Comparison of ENCODE assay signal across 8 cellular contexts in the genomic region with DNA sequence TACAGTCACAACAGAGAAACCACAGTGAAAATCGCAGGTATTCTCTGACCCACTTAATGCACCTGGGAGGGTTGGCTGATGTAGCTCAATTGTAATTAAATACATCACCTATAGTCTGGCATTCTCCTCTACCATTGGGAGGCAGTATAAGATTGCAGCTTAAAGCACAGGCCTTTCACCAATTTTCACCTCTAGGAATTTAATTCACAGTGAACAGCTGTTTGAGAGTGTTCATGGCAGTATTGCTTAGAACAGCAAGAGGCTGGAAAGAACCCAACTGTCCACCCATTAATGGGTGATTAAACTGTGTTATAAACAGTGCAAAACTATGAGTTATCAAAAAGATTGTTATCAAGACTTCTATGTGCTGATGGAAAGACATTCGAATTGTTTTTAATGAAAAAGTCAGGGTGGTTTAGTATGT. TPM values are rescaled to one million over a fixed set of nuclear protein-coding genes. Genes with fewer than 3 reads are reported as not detected.
A peak's percentile ranks its signal among the peaks of the same experiment; 100 is the strongest.
DNase-seq lines count a peak whose midpoint lies in the region; ATAC-seq, FAIRE-seq and TF ChIP-seq lines count a peak whose summit lies in the region.

No MANE protein-coding gene starts in this region.

- ATAC-seq in right lobe of liver (peak; percentile 33 to 49 (median 36)), HG03439 (IDR thresholded peaks at IDR 0.05; ENCODE audit: unreplicated experiment) (no peak)

- peak; percentile 46 for FAIRE-seq in RCC 7860 (lab: Jason Lieb, UNC)

- H3K4me1 ChIP-seq in right lobe of liver: peaks cover 0 to 21% (median 2%) of the 10 kb centered on the region in 4 donors
- peaks cover 6 to 9% of the 10 kb centered on the region in 2 donors for H3K4me1 ChIP-seq in uterus

- H3K36me3 ChIP-seq in right lobe of liver (peaks cover 0 to 11% (median 8%) of the 10 kb centered on the region in 4 donors), uterus (no peaks in the 10 kb centered on the region)

- no peaks in the 10 kb centered on the region for H3K27me3 ChIP-seq in right lobe of liver
- H3K27me3 ChIP-seq in uterus: no peaks in the 10 kb centered on the region

- DNase-seq in SIG-M5 treated with dmso at 0.1 percent for 504 hours (lab: John Stamatoyannopoulos, UW; ENCODE audit: unreplicated experiment): peak; percentile 15
- DNase-seq in SIG-M5 (lab: John Stamatoyannopoulos, UW): no peak
- peak; percentile 59 for DNase-seq in KG1 (lab: John Stamatoyannopoulos, UW)
- DNase-seq in RCC 7860 (ENCODE audit: low spot score): peak; percentile 71
- DNase-seq in cerebellum (ENCODE audit: low spot score): peak; percentile 87
- no peak for DNase-seq in right lobe of liver
- DNase-seq in uterus: peak in 1 of 2 donors; percentile 45

- intact Hi-C loops in right lobe of liver (cut with DNase I) (loop anchor here (10.0 kb wide), 2 partner anchors 50 to 130 kb away; partner anchors contain the start of genes MMP24OS (in 1 of the 2) and TRPC4AP (in 1 of the 2)), uterus (cut with DNase I; ENCODE audit: low total_unique reads) (loop anchor here (2.0 to 10.0 kb wide), 2 partner anchors 64 to 130 kb away; partner anchors contain the start of gene MMP24OS)

- no peak overlapping the region for H3K4me3 ChIP-seq in right lobe of liver
- H3K4me3 ChIP-seq in uterus: no peak overlapping the region

- H3K9me3 ChIP-seq in right lobe of liver (no peaks in the 10 kb centered on the region), uterus (no peaks in the 10 kb centered on the region)

- WGBS in right lobe of liver (ENCODE audit: insufficient coverage, low coverage, low lambda C conversion rate, missing lambda C conversion rate): 16% methylated on average over 2 of the region's 2 CpGs

- TF ChIP-seq CTCF in right lobe of liver (IDR thresholded peaks at IDR 0.05) (peak; percentile 63 to 97 (median 68)), uterus (IDR thresholded peaks at IDR 0.05) (peak; percentile 58 to 96 (median 87))

- H3K27ac ChIP-seq in right lobe of liver (peak overlapping the region in 1 of 3 donors; percentile 1), uterus (peak overlapping the region in 1 of 2 donors; percentile 41)

- TF ChIP-seq POLR2A in right lobe of liver (IDR thresholded peaks at IDR 0.05) (no peak), uterus (IDR thresholded peaks at IDR 0.05) (no peak)

RNA-seq across cellular contexts. Expression of gene EDEM2, which starts 2.0 kb away (rescaled TPM):
- total RNA-seq in cerebellum: 8.4 TPM
- total RNA-seq in right lobe of liver: 10 to 100 TPM; 20.1 to 28.0 (median 23.9) TPM
- total RNA-seq in uterus: 10 to 100 TPM in 3 of 4 donors, 1 to 10 TPM in 1; 2.6 to 18.5 (median 13.3) TPM

RNA-seq across cellular contexts. Expression of gene PROCR, which starts 26.7 kb away (rescaled TPM):
- total RNA-seq in cerebellum (13.1 TPM), right lobe of liver (10 to 100 TPM in 1 of 6 experiments, 1 to 10 TPM in 5; 1.4 to 11.0 (median 2.6) TPM), uterus (10 to 100 TPM; 40.2 to 96.2 (median 60.7) TPM)

RNA-seq across cellular contexts. Expression of gene TRPC4AP, which starts 52.5 kb away (rescaled TPM):
- 47.7 TPM for total RNA-seq in cerebellum
- total RNA-seq in right lobe of liver: 10 to 100 TPM; 27.6 to 39.3 (median 34.6) TPM
- 10 to 100 TPM; 20.0 to 77.5 (median 49.6) TPM for total RNA-seq in uterus

Comparison
In these comparisons a context has a peak if more than half of its experiments do, and no peak if none do; other contexts are left out.
1. DNase-seq: peak in SIG-M5 treated with dmso at 0.1 percent for 504 hours (single experiment), KG1 (single experiment), RCC 7860 (single experiment) and cerebellum (single experiment); none in SIG-M5 (single experiment) and right lobe of liver (0 of 3).